7 cellular contexts compared by ENCODE assay signal in genomic region chr1:29453502-29454240, GRCh38.
DNase-seq lines count a peak whose midpoint lies in the region; ATAC-seq and TF ChIP-seq lines count a peak whose summit lies in the region.

No MANE protein-coding gene starts in this region.

- H3K27me3 Mint-ChIP-seq in WTC11 (ENCODE audit: low read depth) = no peaks in the 10 kb centered on the region; the same call in 1 of the 2 replicates

- H3K4me1 Mint-ChIP-seq in WTC11 = peaks cover 21% of the 10 kb centered on the region

- H3K4me3 Mint-ChIP-seq in WTC11 = peak overlapping the region; percentile 37

- H3K9me3 Mint-ChIP-seq in WTC11 = peaks cover 18% of the 10 kb centered on the region

- peak overlapping the region; percentile 88 for H3K27ac Mint-ChIP-seq in WTC11

- DNase-seq in GM10266 (ENCODE audit: extremely low spot score) = peak; percentile 51
- peak; percentile 44 for DNase-seq in M059J (ENCODE audit: low read depth)
- DNase-seq in WTC11 (ENCODE audit: low spot score) = peak; percentile 38
- peak; percentile 44 for DNase-seq in iPS DF 4.7 (ENCODE audit: extremely low read depth, low spot score)
- no peak for DNase-seq in inferior parietal cortex (ENCODE audit: extremely low spot score)
- no peak for DNase-seq in cerebellar nuclear complex (lab: John Stamatoyannopoulos, UW)

- TF ChIP-seq CTCF in GM10266 (IDR thresholded peaks at IDR 0.05; ENCODE audit: control insufficient read depth, insufficient read depth, low read depth, missing control alignments) (peak; percentile 12), WTC11 (IDR thresholded peaks at IDR 0.05) (peak; percentile 27; the same call in 1 of the 2 replicates)

- ATAC-seq in WTC11 (peak; percentile 90), GM21717 (IDR thresholded peaks at IDR 0.05; ENCODE audit: unreplicated experiment) (no peak)

- H3K36me3 Mint-ChIP-seq in WTC11 = peaks cover 3% of the 10 kb centered on the region; the same call in 1 of the 2 replicates

- CTCF ChIA-PET in WTC11 (lab: Charles Lee) = no interaction called here

- POLR2A ChIA-PET in WTC11 (lab: Charles Lee) = no interaction called here

TF ChIP-seq in WTC11, 78 proteins besides CTCF, POLR2A, EP300 and RAD21:
- no peak for TF ChIP-seq TEAD1 (CRISPR knock-in tag; IDR thresholded peaks at IDR 0.05)
- TF ChIP-seq NR3C1 (CRISPR knock-in tag; conservative IDR thresholded peaks at IDR 0.05; ENCODE audit: low read depth) = no peak
- TF ChIP-seq NR2C2 (CRISPR knock-in tag; IDR thresholded peaks at IDR 0.05) = no peak
- peak; percentile 95 for TF ChIP-seq ZNF263 (CRISPR knock-in tag; IDR thresholded peaks at IDR 0.05; ENCODE audit: low read depth)
- TF ChIP-seq TEAD4 (CRISPR knock-in tag; IDR thresholded peaks at IDR 0.05) = no peak
- 0 out of 2 replicates have a peak, but pooled peaks have one; percentile 3 for TF ChIP-seq PRDM15 (CRISPR knock-in tag; IDR thresholded peaks at IDR 0.05)
- no peak for TF ChIP-seq ZBTB43 (CRISPR knock-in tag; IDR thresholded peaks at IDR 0.05)
- TF ChIP-seq CDX4 (CRISPR knock-in tag; IDR thresholded peaks at IDR 0.05; ENCODE audit: borderline replicate concordance) = no peak
- TF ChIP-seq GTF2I (CRISPR knock-in tag; conservative IDR thresholded peaks at IDR 0.05) = no peak
- no peak for TF ChIP-seq CREB1 (CRISPR knock-in tag; IDR thresholded peaks at IDR 0.05)
- TF ChIP-seq TP53 (CRISPR knock-in tag; IDR thresholded peaks at IDR 0.05) = no peak

Comparison
In these comparisons a context has a peak if more than half of its experiments do, and no peak if none do; other contexts are left out.
1. DNase-seq: peak in GM10266 (single experiment), M059J (single experiment), WTC11 (single experiment) and iPS DF 4.7 (single experiment); none in inferior parietal cortex (single experiment) and cerebellar nuclear complex (0 of 2).